Comparison of ENCODE assay signal across 8 cellular contexts in genomic region chr5:154189819-154190651, GRCh38. TPM values are rescaled to one million over a fixed set of nuclear protein-coding genes. Genes with fewer than 3 reads are reported as not detected.
DNase-seq lines count a peak whose midpoint lies in the region; ATAC-seq and TF ChIP-seq lines count a peak whose summit lies in the region.

No MANE protein-coding gene starts in this region.

- no peaks in the 10 kb centered on the region for H3K9me2 ChIP-seq in GM23248 (ENCODE audit: insufficient read depth)
- H3K9me2 ChIP-seq in Karpas-422 (replicated peaks; ENCODE audit: insufficient read depth, low read length), result no peaks in the 10 kb centered on the region

- peak overlapping the region; percentile 76 for H3K4me3 Mint-ChIP-seq in activated naive CD8-positive, alpha-beta T cell treated with anti-CD3 and anti-CD28 coated beads, Interleukin-2, amount 50 U/mL, for 24 hours

- peak; percentile 77 for ATAC-seq in activated naive CD8-positive, alpha-beta T cell treated with anti-CD3 and anti-CD28 coated beads, Interleukin-2, amount 50 U/mL, for 24 hours
- ATAC-seq in left cardiac atrium, result peak; percentile 94 to 95

- H3K27ac ChIP-seq in GM23248 (peak overlapping the region; percentile 47), Karpas-422 (ENCODE audit: low read length) (no peak overlapping the region)

- H3K9me3 Mint-ChIP-seq in activated naive CD8-positive, alpha-beta T cell treated with anti-CD3 and anti-CD28 coated beads, Interleukin-2, amount 50 U/mL, for 24 hours, result no peaks in the 10 kb centered on the region

- H3K4me1 ChIP-seq in GM23248 (ENCODE audit: insufficient read depth) (peaks cover 37% of the 10 kb centered on the region), Karpas-422 (ENCODE audit: low read length) (peaks cover 22% of the 10 kb centered on the region)

- H3K9me3 ChIP-seq in GM23248 (ENCODE audit: low read depth), result no peaks in the 10 kb centered on the region
- no peaks in the 10 kb centered on the region for H3K9me3 ChIP-seq in Karpas-422 (ENCODE audit: low read length)

- peak; percentile 52 for TF ChIP-seq CTCF in GM10266 (IDR thresholded peaks at IDR 0.05; ENCODE audit: control insufficient read depth, insufficient read depth, low read depth, missing control alignments)

- H2AFZ ChIP-seq in GM23248 (peak overlapping the region; percentile 90), Karpas-422 (ENCODE audit: low read length) (peak overlapping the region; percentile 99)

- intact Hi-C loops in left cardiac atrium (cut with DNase I) (loop anchor here in 1 of 2 donors (10.0 kb wide), 1 partner anchor 215 kb away; no protein-coding TSS in a partner anchor), posterior vena cava (cut with DNase I) (loop anchor here (10.0 kb wide), 2 partner anchors 215 kb away; no protein-coding TSS in a partner anchor)

- H3K36me3 ChIP-seq in GM23248 (ENCODE audit: low read depth), result no peaks in the 10 kb centered on the region
- H3K36me3 ChIP-seq in Karpas-422 (ENCODE audit: insufficient read depth, low read length), result no peaks in the 10 kb centered on the region

- H3K27me3 ChIP-seq in GM23248 (replicated peaks; ENCODE audit: insufficient read depth) (no peaks in the 10 kb centered on the region), Karpas-422 (ENCODE audit: low read length) (no peaks in the 10 kb centered on the region)

- H3K4me2 ChIP-seq in GM23248 (ENCODE audit: unreplicated experiment) (peak overlapping the region; percentile 89), Karpas-422 (ENCODE audit: low read depth, low read length, poor library complexity, severe bottlenecking) (peak overlapping the region; percentile 92)

- peaks cover 36% of the 10 kb centered on the region for H3F3A ChIP-seq in GM23248 (ENCODE audit: insufficient read depth)

- no peak overlapping the region for H3K27ac Mint-ChIP-seq in activated naive CD8-positive, alpha-beta T cell treated with anti-CD3 and anti-CD28 coated beads, Interleukin-2, amount 50 U/mL, for 24 hours

- peaks cover 7% of the 10 kb centered on the region for H3K27me3 Mint-ChIP-seq in activated naive CD8-positive, alpha-beta T cell treated with anti-CD3 and anti-CD28 coated beads, Interleukin-2, amount 50 U/mL, for 24 hours

- DNase-seq in GM10266 (ENCODE audit: extremely low spot score) (peak; percentile 90), GM23248 (peak; percentile 93), Karpas-422 (peak; percentile 87), SW 1271 (lab: John Stamatoyannopoulos, UW) (peak; percentile 40 to 66), left cardiac atrium (peak; percentile 92), posterior vena cava (ENCODE audit: low spot score) (peak; percentile 96), ureter (ENCODE audit: low spot score) (peak; percentile 87)
- peak; percentile 79 for DNase-seq in activated naive CD8-positive, alpha-beta T cell treated with anti-CD3 and anti-CD28 coated beads, Interleukin-2, amount 50 U/mL, for 24 hours

- H3K9ac ChIP-seq in GM23248 (peak overlapping the region; percentile 78), Karpas-422 (ENCODE audit: low read length) (peak overlapping the region; percentile 74)

- peaks cover 2% of the 10 kb centered on the region for H3K36me3 Mint-ChIP-seq in activated naive CD8-positive, alpha-beta T cell treated with anti-CD3 and anti-CD28 coated beads, Interleukin-2, amount 50 U/mL, for 24 hours (ENCODE audit: low read depth)

- H3K79me2 ChIP-seq in GM23248 (ENCODE audit: insufficient read depth), result peaks cover 49% of the 10 kb centered on the region
- no peaks in the 10 kb centered on the region for H3K79me2 ChIP-seq in Karpas-422 (ENCODE audit: low read length)

- peaks cover 37% of the 10 kb centered on the region for H3K4me1 Mint-ChIP-seq in activated naive CD8-positive, alpha-beta T cell treated with anti-CD3 and anti-CD28 coated beads, Interleukin-2, amount 50 U/mL, for 24 hours

- H4K20me1 ChIP-seq in GM23248 (ENCODE audit: insufficient read depth) (no peaks in the 10 kb centered on the region; the same call in 1 of the 2 replicates), Karpas-422 (ENCODE audit: insufficient read depth, low read depth, low read length) (0 out of 2 replicates have a peak, but pooled peaks cover 5% of the 10 kb centered on the region)

- WGBS in GM23248 (ENCODE audit: low coverage in 1 of 2, low lambda C conversion rate in 2 of 2, missing lambda C conversion rate in 2 of 2), 2 experiments, result 1 to 2% methylated on average over 45 to 75 of the region's 80 CpGs

- in situ Hi-C loops in GM23248 (cut with MboI), result loop anchor here (10.0 to 25.0 kb wide), 2 partner anchors 115 to 222 kb away; no protein-coding TSS in a partner anchor

- H3K4me3 ChIP-seq in GM23248, result peak overlapping the region; percentile 88
- H3K4me3 ChIP-seq in Karpas-422 (ENCODE audit: low read length), result peak overlapping the region; percentile 78

RNA-seq across cellular contexts. Expression of gene GALNT10, which starts 0.5 kb away (rescaled TPM):
- total RNA-seq in GM23248 (2014; rRNA removed; shearing (Covaris generic)), result 65.4 and 67.9 TPM in 2 replicates
- polyA plus RNA-seq in GM23248 (2016; fragmentation: Nextera tagmentation; extraction: Ambion mirVana), result 23.3 and 28.2 TPM in 2 replicates
- 2.3 and 3.6 TPM in 2 replicates for total RNA-seq in Karpas-422 (2014; rRNA removed; shearing (Covaris generic); ENCODE audit: low replicate concordance)
- 10 to 100 TPM; 19.0 to 19.1 TPM for total RNA-seq in left cardiac atrium
- 10 to 100 TPM; 25.2 to 30.6 TPM for total RNA-seq in posterior vena cava
- 26.0 TPM for total RNA-seq in ureter
